26 cellular contexts compared by ENCODE assay signal in the genomic region with DNA sequence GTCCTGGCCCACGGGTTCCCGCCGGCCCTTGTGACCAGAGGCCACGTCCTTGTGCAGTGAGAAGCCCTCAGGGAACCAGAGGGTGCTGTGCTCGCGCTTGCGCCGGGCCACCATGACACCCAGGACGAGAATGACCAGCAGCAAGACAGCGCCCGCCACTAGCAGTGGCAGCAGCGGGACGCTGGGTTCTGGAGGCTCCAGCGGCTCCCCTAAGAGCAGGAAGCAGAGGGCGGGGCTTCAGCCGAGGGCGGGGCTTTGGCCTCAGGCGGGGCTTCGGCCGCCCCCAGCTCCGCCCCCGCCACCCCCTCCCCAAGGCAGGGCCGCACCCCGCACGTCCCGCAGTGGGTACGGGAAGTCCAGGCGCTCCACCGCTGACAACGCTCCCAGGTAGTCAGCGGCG. TPM values are rescaled to one million over a fixed set of nuclear protein-coding genes. Genes with fewer than 3 reads are reported as not detected.
DNase-seq lines count a peak whose midpoint lies in the region; ATAC-seq, FAIRE-seq and TF ChIP-seq lines count a peak whose summit lies in the region.
"Had no signal": no experiment of that assay in that cellular context is flagged by ENCODE, and none has a peak within 500 bp of the region (broad histone marks: within the 10 kb centered on the region; RNA-seq: fewer than 3 reads in every experiment).

No MANE protein-coding gene starts in this region.

- H3K79me2 ChIP-seq in K562 (ENCODE audit: control insufficient read depth, insufficient read depth, low read length), result no peaks in the 10 kb centered on the region

- H3K9ac ChIP-seq in K562 (ENCODE audit: insufficient read depth in 1 of 2, low read depth in 2 of 2, low read length in 2 of 2), result peak overlapping the region in 1 of 2 experiments; percentile 85; a peak in 2 of 4 replicates
- H3K9ac ChIP-seq: BLaER1 treated with 17β-estradiol and CSF1 and Interleukin-3, amounts not matched to agents 10 nM and 100 nM had no signal

- TF ChIP-seq RAD21 in K562 (CRISPR knock-in tag; conservative IDR thresholded peaks at IDR 0.05 in 1 of 2, IDR thresholded peaks at IDR 0.05 in 1 of 2), result no peak

- peak overlapping the region; percentile 74 for H2AFZ ChIP-seq in K562 (ENCODE audit: low read depth, low read length)

- no peak for TF ChIP-seq POLR2A in K562 (conservative IDR thresholded peaks at IDR 0.05)

- 17% methylated on average over 13 of the region's 32 CpGs for WGBS in K562 (ENCODE audit: insufficient coverage, low coverage, missing lambda C conversion rate)

- H3K4me3 ChIP-seq in K562, result peak overlapping the region; percentile 22
- H3K4me3 ChIP-seq: BLaER1 treated with 17β-estradiol and CSF1 and Interleukin-3, amounts not matched to agents 10 nM and 100 nM had no signal

- H4K20me1 ChIP-seq in K562 (replicated peaks; ENCODE audit: control insufficient read depth, insufficient read depth, low read length), result no peaks in the 10 kb centered on the region

- intact Hi-C loops in K562 (cut with micrococcal nuclease), result no loop called here

- no peaks in the 10 kb centered on the region; a peak in 1 of 5 replicates for H3K27me3 ChIP-seq in K562 (ENCODE audit: control insufficient read depth in 2 of 2, insufficient read depth in 2 of 2, low read length in 2 of 2)
- H3K27me3 ChIP-seq: BLaER1 treated with 17β-estradiol and CSF1 and Interleukin-3, amounts not matched to agents 10 nM and 100 nM had no signal

- BruUV-seq in K562 (replicated peaks; lab: Mats Ljungman, UMichigan), result no TSS peak

- no peaks in the 10 kb centered on the region for H3K9me1 ChIP-seq in K562 (ENCODE audit: control insufficient read depth, insufficient read depth, low read length)

- H3K4me2 ChIP-seq in K562 (ENCODE audit: insufficient read depth, low read length), result peak overlapping the region; percentile 71
- H3K4me2 ChIP-seq: BLaER1 treated with 17β-estradiol and CSF1 and Interleukin-3, amounts not matched to agents 10 nM and 100 nM had no signal

- POLR2A ChIA-PET in K562 (lab: Yijun Ruan, JAX), result no interaction called here

- peaks cover 0 to 16% of the 10 kb centered on the region in 2 experiments; a peak in 2 of 5 replicates for H3K4me1 ChIP-seq in K562 (replicated peaks in 1 of 2; ENCODE audit: control insufficient read depth in 2 of 2, insufficient read depth in 2 of 2, low read length in 2 of 2)

- CTCF ChIA-PET in K562 (lab: Yijun Ruan, JAX; ENCODE audit: low intra/inter-chr PET ratio), result interaction anchor here (0.6 kb wide), 1 partner anchor 43 kb away, joined by 3 read pairs; no protein-coding TSS in a partner anchor

- no peak for FAIRE-seq in K562 (lab: Jason Lieb, UNC)
- FAIRE-seq: GM19239, HepG2 had no signal

- no peak overlapping the region for H3K27ac ChIP-seq in K562 (ENCODE audit: extremely low read depth, low read depth, low read length)
- H3K27ac ChIP-seq: BLaER1 treated with 17β-estradiol and CSF1 and Interleukin-3, amounts not matched to agents 10 nM and 100 nM; HL-60 had no signal

- in situ Hi-C loops in K562 (cut with MboI), result no loop called here

- no peak for TF ChIP-seq EP300 in K562 (IDR thresholded peaks at IDR 0.05; ENCODE audit: low read length)

- H3K36me3 ChIP-seq in K562 (ENCODE audit: control insufficient read depth, insufficient read depth, low read length), result no peaks in the 10 kb centered on the region

- peak; percentile 92 for ATAC-seq in K562
- ATAC-seq in HG03521 (IDR thresholded peaks at IDR 0.05; ENCODE audit: unreplicated experiment), result no peak
- ATAC-seq: CD8-positive, alpha-beta T cell; HepG2; Panc1; SK-N-SH treated with all-trans-retinoic acid at 6 μM for 48 hours had no signal

- peak in 1 of 3 experiments; percentile 25; a peak in 1 of 6 replicates for TF ChIP-seq CTCF in K562 (IDR thresholded peaks at IDR 0.05 in 2 of 3, conservative IDR thresholded peaks at IDR 0.05 in 1 of 3; ENCODE audit: insufficient read depth in 2 of 3, low read depth in 1 of 3, low read length in 3 of 3)

- H3K9me3 ChIP-seq in K562 (replicated peaks; ENCODE audit: control insufficient read depth, insufficient read depth, low read depth, low read length), result peaks cover 5% of the 10 kb centered on the region

- DNase-seq in HuH-7.5 (ENCODE audit: low spot score) (peak; percentile 77), K562 (ENCODE audit: extremely low read depth in 1 of 4, low spot score in 3 of 4) (peak; percentile 59 to 87 (median 78)), iPS-NIHi7 (ENCODE audit: extremely low spot score) (peak; percentile 86), NCI-H1417 treated with DMSO at 0.1 percent for 48 hours (lab: John Stamatoyannopoulos, UW) (no peak), NCI-H2029 (lab: John Stamatoyannopoulos, UW) (no peak), C1 segment of cervical spinal cord (lab: John Stamatoyannopoulos, UW) (no peak)
- DNase-seq: Calu3; CD8-positive, alpha-beta T cell; GDM1; HFFc6; KG1; NCI-H1092; NCI-H1436 treated with DMSO at 0.1 percent for 48 hours; NCI-H2029 treated with DMSO at 0.1 percent for 48 hours; NCI-H2171 treated with DMSO at 0.1 percent for 48 hours; NCI-H446; NCI-H526; NK-92 treated with Interleukin-12 subunit alpha and Interleukin-12 subunit beta, amount 100 ng/mL, for 24 hours; T-helper 1 cell had no signal

TF ChIP-seq in K562, 482 proteins besides CTCF, POLR2A, EP300 and RAD21:
- TF ChIP-seq YY1 (IDR thresholded peaks at IDR 0.05; ENCODE audit: borderline replicate concordance in 1 of 3, control insufficient read depth in 1 of 3, extremely low read depth in 1 of 3, insufficient read depth in 3 of 3, insufficient read length in 1 of 3, insufficient replicate concordance in 2 of 3, low read depth in 1 of 3, low read length in 2 of 3), result peak in 1 of 3 experiments; percentile 23
- TF ChIP-seq PHF8 (IDR thresholded peaks at IDR 0.05; ENCODE audit: borderline replicate concordance, low read length), result peak; percentile 19; the same call in 1 of the 2 replicates
- no peak for TF ChIP-seq NCOA4 (IDR thresholded peaks at IDR 0.05; ENCODE audit: partially characterized antibody)
- TF ChIP-seq NRF1 (conservative IDR thresholded peaks at IDR 0.05 in 1 of 2, IDR thresholded peaks at IDR 0.05 in 1 of 2), result peak; percentile 79 to 84
- TF ChIP-seq ZZZ3 (IDR thresholded peaks at IDR 0.05), result no peak
- no peak for TF ChIP-seq SLC30A9 (CRISPR knock-in tag; IDR thresholded peaks at IDR 0.05)
- no peak for TF ChIP-seq KHSRP (IDR thresholded peaks at IDR 0.05)
- TF ChIP-seq EP400 (IDR thresholded peaks at IDR 0.05), result no peak
- TF ChIP-seq, protein P1, sequence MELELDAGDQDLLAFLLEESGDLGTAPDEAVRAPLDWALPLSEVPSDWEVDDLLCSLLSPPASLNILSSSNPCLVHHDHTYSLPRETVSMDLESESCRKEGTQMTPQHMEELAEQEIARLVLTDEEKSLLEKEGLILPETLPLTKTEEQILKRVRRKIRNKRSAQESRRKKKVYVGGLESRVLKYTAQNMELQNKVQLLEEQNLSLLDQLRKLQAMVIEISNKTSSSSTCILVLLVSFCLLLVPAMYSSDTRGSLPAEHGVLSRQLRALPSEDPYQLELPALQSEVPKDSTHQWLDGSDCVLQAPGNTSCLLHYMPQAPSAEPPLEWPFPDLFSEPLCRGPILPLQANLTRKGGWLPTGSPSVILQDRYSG (tag; conservative IDR thresholded peaks at IDR 0.05; ENCODE audit: low read depth), result no peak
- TF ChIP-seq RBFOX2 (IDR thresholded peaks at IDR 0.05; ENCODE audit: low read depth, low read length), result peak; percentile 54
- TF ChIP-seq NBN (IDR thresholded peaks at IDR 0.05; ENCODE audit: low read depth), result no peak
- no peak for TF ChIP-seq HEY1 (CRISPR knock-in tag; IDR thresholded peaks at IDR 0.05; ENCODE audit: borderline replicate concordance)
- TF ChIP-seq CBX1 (IDR thresholded peaks at IDR 0.05; ENCODE audit: low read depth), result no peak
- TF ChIP-seq TAF9B (IDR thresholded peaks at IDR 0.05; ENCODE audit: partially characterized antibody), result no peak
- TF ChIP-seq, protein P2, sequence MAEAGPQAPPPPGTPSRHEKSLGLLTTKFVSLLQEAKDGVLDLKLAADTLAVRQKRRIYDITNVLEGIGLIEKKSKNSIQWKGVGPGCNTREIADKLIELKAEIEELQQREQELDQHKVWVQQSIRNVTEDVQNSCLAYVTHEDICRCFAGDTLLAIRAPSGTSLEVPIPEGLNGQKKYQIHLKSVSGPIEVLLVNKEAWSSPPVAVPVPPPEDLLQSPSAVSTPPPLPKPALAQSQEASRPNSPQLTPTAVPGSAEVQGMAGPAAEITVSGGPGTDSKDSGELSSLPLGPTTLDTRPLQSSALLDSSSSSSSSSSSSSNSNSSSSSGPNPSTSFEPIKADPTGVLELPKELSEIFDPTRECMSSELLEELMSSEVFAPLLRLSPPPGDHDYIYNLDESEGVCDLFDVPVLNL (CRISPR knock-in tag; IDR thresholded peaks at IDR 0.05; ENCODE audit: low read depth), result no peak
- TF ChIP-seq ZBTB7A (IDR thresholded peaks at IDR 0.05; ENCODE audit: borderline replicate concordance, control insufficient read depth, low read depth, low read length), result 0 out of 2 replicates have a peak, but pooled peaks have one; percentile 10
- TF ChIP-seq NR2C2 (CRISPR knock-in tag; IDR thresholded peaks at IDR 0.05), result no peak
- TF ChIP-seq NR2C2 (tag; IDR thresholded peaks at IDR 0.05), result peak; percentile 9; the same call in 1 of the 2 replicates
- TF ChIP-seq NCOR1 (IDR thresholded peaks at IDR 0.05), result no peak
- TF ChIP-seq EGR1 (conservative IDR thresholded peaks at IDR 0.05), result peak; percentile 61
- TF ChIP-seq POLR2G (IDR thresholded peaks at IDR 0.05; ENCODE audit: low read depth, low read length), result peak; percentile 68

RNA-seq across cellular contexts. Expression of a gene that starts 30.4 kb away (rescaled TPM):
- total RNA-seq in K562 (2011; cell fraction: chromatin; rRNA removed; ENCODE audit: low replicate concordance), result 4.3 and 8.9 TPM in 2 replicates
- 6.2 and 8.7 TPM in 2 replicates for total RNA-seq in K562 (2011; cell fraction: nucleolus; rRNA removed)
- 4.3 and 5.2 TPM in 2 replicates for total RNA-seq in K562 (2011; cell fraction: nucleoplasm; rRNA removed)
- total RNA-seq in K562 (2014; rRNA removed) (0.45 and 1.1 TPM in 2 replicates), K562 (2014; rRNA removed; fragmentation: Illumina TruSeq; extraction: Trizol) (0.11 and 0.13 TPM in 2 replicates), K562 (2015; rRNA removed; fragmentation: Illumina TruSeq; extraction: Trizol) (0.18 and 0.30 TPM in 2 replicates), K562 (2021) (0.34 and 1.2 TPM in 2 replicates)
- polyA plus RNA-seq in K562 (2011; rRNA removed) (0.22 and 0.28 TPM in 2 replicates), K562 (2014; fragmentation: Illumina TruSeq; extraction: Trizol) (0.08 and 0.12 TPM in 2 replicates), K562 (2014; fragmentation: Nextera tagmentation; extraction: Ambion mirVana) (under 1 TPM; under 0.01 to 0.01 TPM), K562 (2014; rRNA removed) (0.15 and 0.16 TPM in 2 replicates)
- polyA plus RNA-seq in K562 (2011; cell fraction: cytosol; rRNA removed), result 0.09 and 0.24 TPM in 2 replicates
- 0.90 and 2.0 TPM in 2 replicates for polyA plus RNA-seq in K562 (2011; cell fraction: nucleus; rRNA removed)
- 0.51 and 0.65 TPM in 2 replicates for polyA plus RNA-seq in K562 (2012)
- polyA minus RNA-seq in K562 (2011; rRNA and poly(A)+ RNA removed), result 0.84 TPM in 1 of 2 replicates, not detected in the other
- polyA minus RNA-seq in K562 (2011; cell fraction: cytosol; rRNA and poly(A)+ RNA removed), result 0.95 TPM in 1 of 2 replicates, not detected in the other
- polyA minus RNA-seq in K562 (2011; cell fraction: nucleus; rRNA and poly(A)+ RNA removed), result 1.9 and 2.6 TPM in 2 replicates
- total RNA-seq: CD8-positive, alpha-beta T cell had no signal

Comparison
In these comparisons a context has a peak if more than half of its experiments do, and no peak if none do; other contexts are left out.
1. DNase-seq: peak in HuH-7.5 (single experiment), K562 (4 of 4) and iPS-NIHi7 (single experiment); none in NCI-H1417 treated with DMSO at 0.1 percent for 48 hours (single experiment), NCI-H2029 (single experiment) and C1 segment of cervical spinal cord (0 of 14).